Comparison of ENCODE assay signal across 17 cellular contexts in genomic region chr19:4794971-4795370, GRCh38. TPM values are rescaled to one million over a fixed set of nuclear protein-coding genes. Genes with fewer than 3 reads are reported as not detected.
A peak's percentile ranks its signal among the peaks of the same experiment; 100 is the strongest.
DNase-seq lines count a peak whose midpoint lies in the region; ATAC-seq and TF ChIP-seq lines count a peak whose summit lies in the region.
"Had no signal": no experiment of that assay in that cellular context is flagged by ENCODE, and none has a peak within 500 bp of the region (broad histone marks: within the 10 kb centered on the region; RNA-seq: fewer than 3 reads in every experiment).

No MANE protein-coding gene starts in this region.

- H3K27me3 ChIP-seq in DND-41 (ENCODE audit: insufficient read depth, low read length, poor library complexity) = no peaks in the 10 kb centered on the region
- H3K27me3 ChIP-seq in adrenal gland = no peaks in the 10 kb centered on the region
- no peaks in the 10 kb centered on the region for H3K27me3 ChIP-seq in neural cell (ENCODE audit: insufficient read depth, low read depth, low read length)
- H3K27me3 ChIP-seq: brain microvascular endothelial cell had no signal

- H3K9ac ChIP-seq in DND-41 (ENCODE audit: low read depth, low read length) (no peak overlapping the region), neural cell (ENCODE audit: low read length) (no peak overlapping the region)

- H2AFZ ChIP-seq in DND-41 (ENCODE audit: low read depth, low read length) (no peak overlapping the region), neural cell (ENCODE audit: low read depth, low read length) (no peak overlapping the region)

- H3K36me3 ChIP-seq in DND-41 (ENCODE audit: insufficient read depth, low read length) = peaks cover 52% of the 10 kb centered on the region
- H3K36me3 ChIP-seq in adrenal gland (replicated peaks in 1 of 2) = peaks cover 0 to 22% of the 10 kb centered on the region in 2 donors
- H3K36me3 ChIP-seq in neural cell (ENCODE audit: insufficient read depth, low read length) = peaks cover 5% of the 10 kb centered on the region

- H4K20me1 ChIP-seq in DND-41 (ENCODE audit: insufficient read depth, low read length) (peaks cover 28% of the 10 kb centered on the region), neural cell (ENCODE audit: insufficient read depth) (no peaks in the 10 kb centered on the region)

- no peaks in the 10 kb centered on the region for H3F3A ChIP-seq in neural cell (ENCODE audit: insufficient read depth, low read length, poor library complexity, severe bottlenecking)

- TF ChIP-seq RAD21 in neural cell (conservative IDR thresholded peaks at IDR 0.05) = no peak

- DNase-seq in DND-41 (no peak), HFF-Myc (ENCODE audit: extremely low read depth, low read depth) (no peak), adrenal gland (no peak), DMS114 treated with DMSO at 0.1 percent for 48 hours (lab: John Stamatoyannopoulos, UW; ENCODE audit: unreplicated experiment) (no peak)
- no peak for DNase-seq in activated effector memory CD4-positive, alpha-beta T cell treated with Interleukin-2 at 50 U/mL for 16 hours
- DNase-seq: activated gamma-delta T cell treated with Interleukin-2 at 50 U/mL for 16 hours; brain microvascular endothelial cell; foreskin melanocyte; H9; KG1; mesendoderm; NCI-H1105 treated with DMSO at 0.1 percent for 48 hours; NK-92 treated with Interleukin-12 subunit alpha and Interleukin-12 subunit beta, amount 100 ng/mL, for 24 hours; occipital lobe had no signal

- ATAC-seq in DND-41 (ENCODE audit: insufficient read depth, low read depth) (no peak), HG02973 (IDR thresholded peaks at IDR 0.05; ENCODE audit: unreplicated experiment) (no peak)

- TF ChIP-seq CTCF in DND-41 (IDR thresholded peaks at IDR 0.05; ENCODE audit: borderline replicate concordance, extremely low read depth, low read length, poor library complexity, severe bottlenecking) (no peak), HFF-Myc (IDR thresholded peaks at IDR 0.05; ENCODE audit: low read depth, low read length, missing control alignments) (no peak), adrenal gland (IDR thresholded peaks at IDR 0.05) (no peak), neural cell (IDR thresholded peaks at IDR 0.05; ENCODE audit: poor library complexity, severe bottlenecking) (no peak)

- peaks cover 44% of the 10 kb centered on the region for H3K4me1 ChIP-seq in DND-41 (ENCODE audit: insufficient read depth, low read length)
- peaks cover 12 to 44% of the 10 kb centered on the region in 2 donors for H3K4me1 ChIP-seq in adrenal gland (replicated peaks in 1 of 2)

- TF ChIP-seq EP300 in neural cell (conservative IDR thresholded peaks at IDR 0.05; ENCODE audit: poor library complexity, severe bottlenecking) = no peak

- peak overlapping the region; percentile 89; the same call in 1 of the 2 replicates for H3K4me2 ChIP-seq in DND-41 (ENCODE audit: insufficient read depth, low read length)
- H3K4me2 ChIP-seq in neural cell (ENCODE audit: low read length) = no peak overlapping the region
- H3K4me2 ChIP-seq: smooth muscle cell had no signal

- H3K9me3 ChIP-seq in DND-41 (ENCODE audit: insufficient read depth, low read length, severe bottlenecking) = no peaks in the 10 kb centered on the region
- no peaks in the 10 kb centered on the region for H3K9me3 ChIP-seq in adrenal gland (replicated peaks in 1 of 3)
- H3K9me3 ChIP-seq in neural cell (ENCODE audit: low read length) = no peaks in the 10 kb centered on the region

- WGBS in adrenal gland, 4 donors = 44 to 69% (median 55%) methylated on average over 3 to 11 of the region's 11 CpGs

- H3K79me2 ChIP-seq in DND-41 (ENCODE audit: insufficient read depth, low read length) (peaks cover 49% of the 10 kb centered on the region), neural cell (replicated peaks; ENCODE audit: insufficient read depth, low read length) (peaks cover 36% of the 10 kb centered on the region)

- no peaks in the 10 kb centered on the region for H3K9me2 ChIP-seq in neural cell (ENCODE audit: insufficient read depth, low read length)

- H3K27ac ChIP-seq in DND-41 (ENCODE audit: low read length) (no peak overlapping the region), adrenal gland (peak overlapping the region in 3 of 5 donors; percentile 60 to 76 (median 73)), neural cell (ENCODE audit: low read length) (no peak overlapping the region)
- H3K27ac ChIP-seq: brain microvascular endothelial cell had no signal

- H3K4me3 ChIP-seq in DND-41 (ENCODE audit: low read depth in 1 of 2, low read length in 2 of 2) (no peak overlapping the region), HFF-Myc (replicated peaks; ENCODE audit: low read depth, low read length) (peak overlapping the region; percentile 78), adrenal gland (no peak overlapping the region), neural cell (ENCODE audit: low read length) (peak overlapping the region; percentile 40)
- H3K4me3 ChIP-seq: smooth muscle cell had no signal

- intact Hi-C loops in adrenal gland (cut with DNase I) = no loop called here

- no peak for TF ChIP-seq POLR2A in adrenal gland (IDR thresholded peaks at IDR 0.05)

TF ChIP-seq in neural cell, 6 proteins besides CTCF, POLR2A, EP300 and RAD21:
- TF ChIP-seq REST (IDR thresholded peaks at IDR 0.05; ENCODE audit: borderline replicate concordance) (no peak), EZH2 (IDR thresholded peaks at IDR 0.05; ENCODE audit: borderline replicate concordance, insufficient read depth, low read length, poor library complexity, severe bottlenecking) (no peak), SMC3 (conservative IDR thresholded peaks at IDR 0.05; ENCODE audit: poor library complexity) (no peak), TAF1 (IDR thresholded peaks at IDR 0.05; ENCODE audit: low read depth) (no peak), MXI1 (conservative IDR thresholded peaks at IDR 0.05; ENCODE audit: poor library complexity, severe bottlenecking) (no peak), POLR2AphosphoS5 (IDR thresholded peaks at IDR 0.05) (no peak)

RNA-seq across cellular contexts. Expression of gene FEM1A, which starts 3.4 kb away (rescaled TPM):
- total RNA-seq in adrenal gland = 10 to 100 TPM; 11.0 to 25.8 (median 18.1) TPM
- 1 to 10 TPM; 3.6 to 5.9 (median 4.3) TPM for polyA plus RNA-seq in adrenal gland
- polyA plus RNA-seq in neural cell = 8.7 and 9.4 TPM in 2 replicates
- polyA minus RNA-seq in neural cell = 25.7 and 31.4 TPM in 2 replicates

RNA-seq across cellular contexts. Expression of gene TICAM1, which starts 36.5 kb away (rescaled TPM):
- total RNA-seq in adrenal gland = 10 to 100 TPM in 1 of 8 donors, 1 to 10 TPM in 7; 1.9 to 12.0 (median 6.8) TPM
- polyA plus RNA-seq in adrenal gland (1 to 10 TPM; 1.9 to 9.3 (median 7.4) TPM), neural cell (not detected in 2 replicates)
- polyA minus RNA-seq in neural cell = not detected in 2 replicates

Comparison
In these comparisons a context has a peak if more than half of its experiments do, and no peak if none do; other contexts are left out.
1. H3K27ac ChIP-seq: peak in adrenal gland (3 of 5); none in DND-41 (single experiment) and neural cell (single experiment).
2. H3K4me3 ChIP-seq: peak in HFF-Myc (single experiment) and neural cell (single experiment); none in DND-41 (0 of 2) and adrenal gland (0 of 4).